19 cellular contexts compared by ENCODE assay signal in the genomic region with DNA sequence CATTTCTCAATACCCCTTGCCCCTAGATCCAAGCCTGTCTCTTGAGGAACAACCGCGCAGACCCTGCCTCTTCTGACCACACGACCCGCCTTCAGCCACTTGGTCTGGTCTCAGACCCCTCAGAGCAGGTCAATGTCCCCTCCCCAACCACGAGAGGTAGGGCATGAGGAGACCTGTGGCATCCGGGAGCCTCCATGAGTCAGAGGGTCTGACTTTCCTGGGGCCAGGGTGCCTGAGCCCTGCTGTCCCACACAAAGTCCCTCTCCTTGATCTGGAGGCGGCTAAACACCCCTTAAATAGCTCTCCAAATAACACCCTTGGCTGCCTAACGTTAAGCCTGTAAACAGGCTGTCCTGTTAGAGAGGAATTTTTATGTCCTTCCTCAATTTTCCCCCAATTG. TPM values are rescaled to one million over a fixed set of nuclear protein-coding genes. Genes with fewer than 3 reads are reported as not detected.
A peak's percentile ranks its signal among the peaks of the same experiment; 100 is the strongest.
DNase-seq lines count a peak whose midpoint lies in the region; ATAC-seq and TF ChIP-seq lines count a peak whose summit lies in the region.
"Had no signal": no experiment of that assay in that cellular context is flagged by ENCODE, and none has a peak within 500 bp of the region (broad histone marks: within the 10 kb centered on the region; RNA-seq: fewer than 3 reads in every experiment).

No MANE protein-coding gene starts in this region.

- peaks cover 6 to 10% of the 10 kb centered on the region in 2 donors for H3K4me1 Mint-ChIP-seq in natural killer cell treated with Interleukin-12 subunit alpha and Interleukin-12 subunit beta and Interleukin-15 and Interleukin-18, amount 100 ng/mL, for 72 hours (ENCODE audit: low read depth in 2 of 2)
- peaks cover 0 to 3% of the 10 kb centered on the region in 2 donors for H3K4me1 Mint-ChIP-seq in natural killer cell
- peaks cover 12% of the 10 kb centered on the region for H3K4me1 Mint-ChIP-seq in WTC11
- peaks cover 6 to 27% (median 16%) of the 10 kb centered on the region in 7 donors for H3K4me1 Mint-ChIP-seq in naive thymus-derived CD4-positive, alpha-beta T cell

- CTCF ChIA-PET in WTC11 (lab: Charles Lee), result interaction anchor here (0.6 to 9.6 kb wide), 5 partner anchors 10 to 169 kb away, joined by 3 to 197 read pairs (median 38); partner anchors contain the start of genes ACD, ATP6V0D1 and PARD6A
- CTCF ChIA-PET in naive thymus-derived CD4-positive, alpha-beta T cell (lab: Charles Lee), result interaction anchor here (1.8 kb wide), 1 partner anchor 129 kb away, joined by 8 read pairs; no protein-coding TSS in a partner anchor

- no peaks in the 10 kb centered on the region for H3K9me3 ChIP-seq in naive thymus-derived CD4-positive, alpha-beta T cell (ENCODE audit: control insufficient read depth in 2 of 3, low read length in 3 of 3)
- H3K9me3 ChIP-seq: BE2C, Peyer's patch had no signal

- H3K4me3 Mint-ChIP-seq in natural killer cell treated with Interleukin-12 subunit alpha and Interleukin-12 subunit beta and Interleukin-15 and Interleukin-18, amount 100 ng/mL, for 72 hours, result no peak overlapping the region
- H3K4me3 Mint-ChIP-seq in natural killer cell, result no peak overlapping the region
- peak overlapping the region; percentile 52 for H3K4me3 Mint-ChIP-seq in WTC11
- peak overlapping the region in 2 of 10 donors; percentile 23 to 64 for H3K4me3 Mint-ChIP-seq in naive thymus-derived CD4-positive, alpha-beta T cell
- H3K4me3 Mint-ChIP-seq: HFFc6 had no signal

- intact Hi-C loops in natural killer cell (cut with micrococcal nuclease), result no loop called here
- intact Hi-C loops in naive thymus-derived CD4-positive, alpha-beta T cell (cut with micrococcal nuclease), result no loop called here

- no peaks in the 10 kb centered on the region for H3K27me3 Mint-ChIP-seq in natural killer cell treated with Interleukin-12 subunit alpha and Interleukin-12 subunit beta and Interleukin-15 and Interleukin-18, amount 100 ng/mL, for 72 hours
- H3K27me3 Mint-ChIP-seq in natural killer cell (ENCODE audit: low read depth in 2 of 2) (no peaks in the 10 kb centered on the region), WTC11 (ENCODE audit: low read depth) (peaks cover 91% of the 10 kb centered on the region)
- H3K27me3 Mint-ChIP-seq in naive thymus-derived CD4-positive, alpha-beta T cell, result no peaks in the 10 kb centered on the region

- no peaks in the 10 kb centered on the region for H3K36me3 Mint-ChIP-seq in natural killer cell treated with Interleukin-12 subunit alpha and Interleukin-12 subunit beta and Interleukin-15 and Interleukin-18, amount 100 ng/mL, for 72 hours
- no peaks in the 10 kb centered on the region for H3K36me3 Mint-ChIP-seq in natural killer cell
- H3K36me3 Mint-ChIP-seq in WTC11, result no peaks in the 10 kb centered on the region; the same call in 1 of the 2 replicates
- peaks cover 8 to 22% (median 15%) of the 10 kb centered on the region in 5 donors for H3K36me3 Mint-ChIP-seq in naive thymus-derived CD4-positive, alpha-beta T cell

- peaks cover 9 to 15% of the 10 kb centered on the region in 2 donors for H3K4me1 ChIP-seq in naive thymus-derived CD4-positive, alpha-beta T cell (ENCODE audit: control insufficient read depth in 2 of 2, insufficient read depth in 2 of 2, low read length in 2 of 2)

- no peak overlapping the region for H3K4me3 ChIP-seq in naive thymus-derived CD4-positive, alpha-beta T cell (ENCODE audit: low read length)
- H3K4me3 ChIP-seq: Peyer's patch had no signal

- peaks cover 0 to 78% (median 42%) of the 10 kb centered on the region in 3 experiments for H3K36me3 ChIP-seq in naive thymus-derived CD4-positive, alpha-beta T cell (ENCODE audit: control insufficient read depth in 2 of 3, insufficient read depth in 3 of 3, low read length in 3 of 3)
- H3K36me3 ChIP-seq: Peyer's patch had no signal

- POLR2A ChIA-PET in WTC11 (lab: Charles Lee), result interaction anchor here (0.7 kb wide), 1 partner anchor 16 kb away, joined by 3 read pairs; the partner anchor contains the start of genes C16orf86 and ENKD1
- POLR2A ChIA-PET in naive thymus-derived CD4-positive, alpha-beta T cell (lab: Charles Lee), result interaction anchor here (1.4 to 8.9 kb wide), 2 partner anchors 8 to 88 kb away, joined by 3 to 84 read pairs; partner anchors contain the start of genes ACD, CTCF and PARD6A

- peak; percentile 6 for DNase-seq in natural killer cell treated with Interleukin-12 subunit alpha and Interleukin-12 subunit beta and Interleukin-15 and Interleukin-18, amount 100 ng/mL, for 72 hours (ENCODE audit: low spot score)
- DNase-seq in natural killer cell, result no peak
- DNase-seq in WTC11 (ENCODE audit: low spot score), result no peak
- no peak for DNase-seq in naive thymus-derived CD4-positive, alpha-beta T cell
- no peak for DNase-seq in amniotic stem cell (lab: John Stamatoyannopoulos, UW)
- DNase-seq in islet precursor cell, result no peak
- DNase-seq: DMS 273 treated with DMSO at 0.1 percent for 48 hours, GOT3, HFFc6, MM.1S, NCI-H2029, NCI-H2171 treated with DMSO at 0.1 percent for 48 hours, NCI-H510A, Right ventricle myocardium superior had no signal

- H3K27ac Mint-ChIP-seq in natural killer cell treated with Interleukin-12 subunit alpha and Interleukin-12 subunit beta and Interleukin-15 and Interleukin-18, amount 100 ng/mL, for 72 hours, result no peak overlapping the region
- no peak overlapping the region for H3K27ac Mint-ChIP-seq in natural killer cell
- H3K27ac Mint-ChIP-seq in WTC11, result no peak overlapping the region
- H3K27ac Mint-ChIP-seq in naive thymus-derived CD4-positive, alpha-beta T cell, result peak overlapping the region in 8 of 9 donors; percentile 46 to 92 (median 77)
- H3K27ac Mint-ChIP-seq: HFFc6 had no signal

- H3K9me3 Mint-ChIP-seq in natural killer cell treated with Interleukin-12 subunit alpha and Interleukin-12 subunit beta and Interleukin-15 and Interleukin-18, amount 100 ng/mL, for 72 hours, result no peaks in the 10 kb centered on the region
- H3K9me3 Mint-ChIP-seq in natural killer cell (no peaks in the 10 kb centered on the region), WTC11 (no peaks in the 10 kb centered on the region)
- no peaks in the 10 kb centered on the region for H3K9me3 Mint-ChIP-seq in naive thymus-derived CD4-positive, alpha-beta T cell
- H3K9me3 Mint-ChIP-seq: HFFc6 had no signal

- H3K27ac ChIP-seq in naive thymus-derived CD4-positive, alpha-beta T cell (ENCODE audit: low read depth, low read length), result peak overlapping the region; percentile 11
- H3K27ac ChIP-seq: KMS-11, Peyer's patch had no signal

- TF ChIP-seq CTCF in natural killer cell (IDR thresholded peaks at IDR 0.05) (no peak), WTC11 (IDR thresholded peaks at IDR 0.05) (no peak)

- H3K27me3 ChIP-seq in naive thymus-derived CD4-positive, alpha-beta T cell (ENCODE audit: control insufficient read depth in 2 of 2, insufficient read depth in 2 of 2, low read length in 2 of 2), result no peaks in the 10 kb centered on the region
- H3K27me3 ChIP-seq: BE2C had no signal

- no peak for ATAC-seq in natural killer cell treated with Interleukin-12 subunit alpha and Interleukin-12 subunit beta and Interleukin-15 and Interleukin-18, amount 100 ng/mL, for 72 hours
- ATAC-seq in natural killer cell (no peak), WTC11 (no peak), HG02970 (IDR thresholded peaks at IDR 0.05; ENCODE audit: low FRiP score, unreplicated experiment) (no peak)
- ATAC-seq in naive thymus-derived CD4-positive, alpha-beta T cell, result no peak

TF ChIP-seq in WTC11, 78 proteins besides CTCF, POLR2A, EP300 and RAD21 (continues in another document):
- TF ChIP-seq NFYB (CRISPR knock-in tag; conservative IDR thresholded peaks at IDR 0.05; ENCODE audit: low read depth), result no peak

RNA-seq across cellular contexts. Expression of gene CARMIL2, which starts 5.1 kb away (rescaled TPM):
- total RNA-seq in natural killer cell treated with Interleukin-12 subunit alpha and Interleukin-12 subunit beta and Interleukin-15 and Interleukin-18, amount 100 ng/mL, for 72 hours, result 10 to 100 TPM; 33.8 to 89.7 TPM
- 10 to 100 TPM; 46.4 to 64.0 (median 61.5) TPM for total RNA-seq in natural killer cell
- 33.3 to 42.3 TPM (median 38.3 TPM) in 3 replicates for total RNA-seq in WTC11 (2021)
- total RNA-seq in naive thymus-derived CD4-positive, alpha-beta T cell, result 100 to 1,000 TPM; 140 to 245 (median 215) TPM
- polyA plus RNA-seq in naive thymus-derived CD4-positive, alpha-beta T cell, result 10 to 100 TPM; 12.7 to 28.7 TPM

RNA-seq across cellular contexts. Expression of gene ACD, which starts 10.0 kb away (rescaled TPM):
- 10 to 100 TPM; 54.9 to 91.3 TPM for total RNA-seq in natural killer cell treated with Interleukin-12 subunit alpha and Interleukin-12 subunit beta and Interleukin-15 and Interleukin-18, amount 100 ng/mL, for 72 hours
- total RNA-seq in natural killer cell (10 to 100 TPM; 34.4 to 58.0 (median 43.2) TPM), WTC11 (2021) (38.1 to 41.3 TPM (median 40.7 TPM) in 3 replicates)
- 10 to 100 TPM; 29.3 to 44.1 (median 34.4) TPM for total RNA-seq in naive thymus-derived CD4-positive, alpha-beta T cell
- 10 to 100 TPM; 25.4 to 33.2 TPM for polyA plus RNA-seq in naive thymus-derived CD4-positive, alpha-beta T cell

RNA-seq across cellular contexts. Expression of gene PARD6A, which starts 10.7 kb away (rescaled TPM):
- 1 to 10 TPM; 6.3 to 8.0 TPM for total RNA-seq in natural killer cell treated with Interleukin-12 subunit alpha and Interleukin-12 subunit beta and Interleukin-15 and Interleukin-18, amount 100 ng/mL, for 72 hours
- 1 to 10 TPM; 3.1 to 4.4 (median 3.3) TPM for total RNA-seq in natural killer cell
- 17.1 to 18.5 TPM (median 17.4 TPM) in 3 replicates for total RNA-seq in WTC11 (2021)
- 10 to 100 TPM in 1 of 5 experiments, 1 to 10 TPM in 4; 4.5 to 11.2 (median 4.7) TPM for total RNA-seq in naive thymus-derived CD4-positive, alpha-beta T cell
- polyA plus RNA-seq in naive thymus-derived CD4-positive, alpha-beta T cell, result 10 to 100 TPM in 1 of 2 donors, 1 to 10 TPM in 1; 9.3 to 15.1 TPM

RNA-seq across cellular contexts. Expression of gene ENKD1, which starts 16.5 kb away (rescaled TPM):
- total RNA-seq in natural killer cell treated with Interleukin-12 subunit alpha and Interleukin-12 subunit beta and Interleukin-15 and Interleukin-18, amount 100 ng/mL, for 72 hours, result 10 to 100 TPM in 1 of 2 donors, 1 to 10 TPM in 1; 8.1 to 12.2 TPM
- total RNA-seq in natural killer cell (1 to 10 TPM; 3.4 to 4.2 (median 3.7) TPM), WTC11 (2021) (10.3 to 11.9 TPM (median 11.7 TPM) in 3 replicates)
- total RNA-seq in naive thymus-derived CD4-positive, alpha-beta T cell, result 1 to 10 TPM; 4.9 to 8.3 (median 7.8) TPM
- polyA plus RNA-seq in naive thymus-derived CD4-positive, alpha-beta T cell, result 1 to 10 TPM; 1.1 to 2.5 TPM

RNA-seq across cellular contexts. Expression of gene C16orf86, which starts 16.6 kb away (rescaled TPM):
- total RNA-seq in natural killer cell treated with Interleukin-12 subunit alpha and Interleukin-12 subunit beta and Interleukin-15 and Interleukin-18, amount 100 ng/mL, for 72 hours, result 1 to 10 TPM; 1.6 to 1.9 TPM
- 1 to 10 TPM; 3.5 to 4.4 (median 3.6) TPM for total RNA-seq in natural killer cell
- total RNA-seq in WTC11 (2021), result 4.1 to 5.4 TPM (median 4.9 TPM) in 3 replicates
- total RNA-seq in naive thymus-derived CD4-positive, alpha-beta T cell, result 1 to 10 TPM; 4.3 to 6.4 (median 4.7) TPM
- polyA plus RNA-seq in naive thymus-derived CD4-positive, alpha-beta T cell, result 1 to 10 TPM; 3.5 to 5.7 TPM
- total RNA-seq: Daoy had no signal

Comparison
In these comparisons a context has a peak if more than half of its experiments do, and no peak if none do; other contexts are left out.
1. H3K27ac Mint-ChIP-seq: peak in naive thymus-derived CD4-positive, alpha-beta T cell (8 of 9); none in natural killer cell treated with Interleukin-12 subunit alpha and Interleukin-12 subunit beta and Interleukin-15 and Interleukin-18, amount 100 ng/mL, for 72 hours (0 of 2), natural killer cell (0 of 2) and WTC11 (single experiment).